8 cellular contexts compared by ENCODE assay signal in the genomic region with DNA sequence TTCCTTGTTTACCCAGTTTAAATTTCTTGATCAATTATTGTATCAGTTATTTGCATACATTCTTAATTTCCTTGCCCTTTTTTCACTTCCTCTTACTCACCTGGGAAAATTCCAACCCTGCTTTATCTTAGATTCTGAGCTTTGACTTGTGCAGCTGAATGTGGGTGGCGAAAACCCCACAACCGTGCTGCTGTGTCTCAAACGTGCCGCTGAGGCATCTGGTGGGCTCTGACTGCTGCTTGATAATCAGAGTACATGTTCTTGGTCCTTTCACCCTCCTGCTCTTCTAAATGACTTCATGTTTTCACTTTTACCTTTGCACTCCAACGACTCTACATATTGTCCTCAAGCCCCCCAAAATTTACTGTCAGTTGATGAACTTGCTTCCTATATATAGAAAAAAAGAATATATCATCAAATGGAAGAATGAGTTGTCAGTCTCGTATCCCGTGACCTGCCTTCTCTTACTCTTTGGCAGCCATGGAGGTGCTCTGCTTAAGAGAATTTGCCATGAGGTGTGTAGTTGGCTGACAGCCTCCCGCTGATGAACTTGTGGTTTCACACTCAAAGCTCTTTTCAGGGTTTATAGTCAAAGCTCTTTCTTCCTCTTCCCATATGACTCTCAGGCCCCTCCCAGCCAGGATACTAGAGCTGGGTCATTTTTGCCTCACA. TPM values are rescaled to one million over a fixed set of nuclear protein-coding genes. Genes with fewer than 3 reads are reported as not detected.
DNase-seq lines count a peak whose midpoint lies in the region; ATAC-seq and TF ChIP-seq lines count a peak whose summit lies in the region.

No MANE protein-coding gene starts in this region.

- H3K4me2 ChIP-seq in hepatocyte: no peak overlapping the region

- H3K9me3 ChIP-seq in hepatocyte (ENCODE audit: low read depth): no peaks in the 10 kb centered on the region

- no peak overlapping the region for H2AFZ ChIP-seq in hepatocyte

- no peaks in the 10 kb centered on the region for H3K79me2 ChIP-seq in hepatocyte

- H3K36me3 ChIP-seq in hepatocyte (replicated peaks; ENCODE audit: insufficient read depth, low read depth): no peaks in the 10 kb centered on the region

- no peaks in the 10 kb centered on the region for H3K4me1 ChIP-seq in hepatocyte (ENCODE audit: insufficient read depth)

- H3K4me3 ChIP-seq in hepatocyte: no peak overlapping the region

- peak; percentile 89 for ATAC-seq in GM21360 (IDR thresholded peaks at IDR 0.05; ENCODE audit: unreplicated experiment)
- ATAC-seq in HG03565 (IDR thresholded peaks at IDR 0.05; ENCODE audit: unreplicated experiment): peak; percentile 74

- H4K20me1 ChIP-seq in hepatocyte (ENCODE audit: insufficient read depth, poor library complexity, severe bottlenecking): no peaks in the 10 kb centered on the region

- peak; percentile 24 for DNase-seq in Daoy (ENCODE audit: low read depth)
- peak; percentile 80 for DNase-seq in activated naive CD4-positive, alpha-beta T cell treated with Interleukin-2 at 50 U/mL for 16 hours
- peak; percentile 49 to 74 for DNase-seq in stimulated activated CD8-positive, alpha-beta memory T cell treated with anti-CD3 and anti-CD28 coated beads, Interleukin-7, amount 100 ng/mL, for 48 hours (ENCODE audit: extremely low read depth in 1 of 2, low read depth in 1 of 2)
- no peak for DNase-seq in UCSD-AML1 (lab: John Stamatoyannopoulos, UW; ENCODE audit: unreplicated experiment)
- DNase-seq in COR-L47 (lab: John Stamatoyannopoulos, UW): no peak
- DNase-seq in hepatocyte (ENCODE audit: low spot score): no peak

- 83% methylated on average over 8 of the region's 8 CpGs for WGBS in hepatocyte (ENCODE audit: low lambda C conversion rate, missing lambda C conversion rate)

- no peak for TF ChIP-seq CTCF in hepatocyte (IDR thresholded peaks at IDR 0.05; ENCODE audit: poor library complexity)

- H3K27ac ChIP-seq in hepatocyte: no peak overlapping the region

- H3K9me2 ChIP-seq in hepatocyte (replicated peaks; ENCODE audit: insufficient read depth): no peaks in the 10 kb centered on the region

- no peaks in the 10 kb centered on the region for H3K27me3 ChIP-seq in hepatocyte

RNA-seq across cellular contexts. Expression of gene JAK2, which starts 14.0 kb away (rescaled TPM):
- total RNA-seq in Daoy (2014; rRNA removed; shearing (Covaris generic)): 12.3 and 12.5 TPM in 2 replicates
- total RNA-seq in hepatocyte: 17.1 and 20.8 TPM in 2 replicates
- polyA plus RNA-seq in hepatocyte: 11.8 and 14.3 TPM in 2 replicates

Comparison
In these comparisons a context has a peak if more than half of its experiments do, and no peak if none do; other contexts are left out.
1. DNase-seq: peak in Daoy (single experiment), activated naive CD4-positive, alpha-beta T cell treated with Interleukin-2 at 50 U/mL for 16 hours (single experiment) and stimulated activated CD8-positive, alpha-beta memory T cell treated with anti-CD3 and anti-CD28 coated beads, Interleukin-7, amount 100 ng/mL, for 48 hours (2 of 2); none in UCSD-AML1 (single experiment), COR-L47 (single experiment) and hepatocyte (single experiment).